ENCODE assay signal across 32 cellular contexts in genomic region chr9:106874657-106875056, GRCh38. TPM values are rescaled to one million over a fixed set of nuclear protein-coding genes. Genes with fewer than 3 reads are reported as not detected.
DNase-seq lines count a peak whose midpoint lies in the region; ATAC-seq, FAIRE-seq and TF ChIP-seq lines count a peak whose summit lies in the region.
"Had no signal": no experiment of that assay in that cellular context is flagged by ENCODE, and none has a peak within 500 bp of the region (broad histone marks: within the 10 kb centered on the region; RNA-seq: fewer than 3 reads in every experiment).

No MANE protein-coding gene starts in this region.

- WGBS in trophoblast cell (ENCODE audit: extremely low coverage, insufficient coverage, insufficient read length), result no CpG with 5 or more reads among the region's 1 CpG
- WGBS in smooth muscle cell (ENCODE audit: low lambda C conversion rate), result 28% methylated on average over 1 of the region's 1 CpG

- H3K4me3 Mint-ChIP-seq in GM23338, result no peak overlapping the region
- H3K4me3 Mint-ChIP-seq: CD14-positive monocyte; dendritic cell treated with granulocyte-macrophage colony-stimulating factor and Interleukin-4, amounts not matched to agents 40 ng/mL and 50 ng/mL, for 4 days; memory B cell; naive thymus-derived CD4-positive, alpha-beta T cell; stimulated activated memory B cell treated with anti-CD40 and anti-IgM and Interleukin-4, amounts not matched to agents 10 μg/mL and 1 μg/mL and 100 μg/mL, for 72 hours; T-helper 17 cell had no signal

- no peak overlapping the region for H2BK12ac ChIP-seq in trophoblast cell (ENCODE audit: low read length)

- H3K4ac ChIP-seq in trophoblast cell (ENCODE audit: low read depth, low read length), result peak overlapping the region; percentile 50

- H3K18ac ChIP-seq in trophoblast cell (ENCODE audit: low read length), result no peak overlapping the region

- H3K9ac ChIP-seq in endothelial cell of umbilical vein (replicated peaks; ENCODE audit: extremely low read depth, insufficient read depth, low read length) (no peak overlapping the region), trophoblast cell (ENCODE audit: low read length) (no peak overlapping the region), smooth muscle cell (ENCODE audit: low read depth) (no peak overlapping the region)

- H3K27me3 Mint-ChIP-seq in GM23338 (ENCODE audit: insufficient read depth, low read depth, poor library complexity), result peaks cover 8% of the 10 kb centered on the region
- H3K27me3 Mint-ChIP-seq: dendritic cell treated with granulocyte-macrophage colony-stimulating factor and Interleukin-4, amounts not matched to agents 40 ng/mL and 50 ng/mL, for 4 days; stimulated activated memory B cell treated with anti-CD40 and anti-IgM and Interleukin-4, amounts not matched to agents 10 μg/mL and 1 μg/mL and 100 μg/mL, for 72 hours; T-helper 17 cell had no signal

- POLR2A ChIA-PET in endothelial cell of umbilical vein (lab: Charles Lee), result no interaction called here

- H3K79me1 ChIP-seq in trophoblast cell (ENCODE audit: low read length), result no peaks in the 10 kb centered on the region

- H3K9me3 ChIP-seq in endothelial cell of umbilical vein (replicated peaks; ENCODE audit: control insufficient read depth, insufficient read depth, low read length) (no peaks in the 10 kb centered on the region), trophoblast cell (ENCODE audit: insufficient read depth, low read depth, low read length) (no peaks in the 10 kb centered on the region), smooth muscle cell (replicated peaks; ENCODE audit: low read depth) (no peaks in the 10 kb centered on the region)
- H3K9me3 ChIP-seq: heart right ventricle, Peyer's patch, thoracic aorta had no signal

- BruUV-seq in endothelial cell of umbilical vein (replicated peaks; lab: Mats Ljungman, UMichigan), result no TSS peak

- H3K9me1 ChIP-seq in endothelial cell of umbilical vein (replicated peaks; ENCODE audit: control insufficient read depth, extremely low read depth, insufficient read depth, low read length), result no peaks in the 10 kb centered on the region

- H4K12ac ChIP-seq in trophoblast cell (ENCODE audit: low read depth, low read length), result no peak overlapping the region

- no peak overlapping the region for H3K4me3 ChIP-seq in GM23338
- H3K4me3 ChIP-seq in endothelial cell of umbilical vein (replicated peaks in 1 of 3; ENCODE audit: insufficient read depth in 1 of 3, low read depth in 1 of 3, low read length in 3 of 3), result no peak overlapping the region
- no peak overlapping the region for H3K4me3 ChIP-seq in trophoblast cell (ENCODE audit: low read depth, low read length)
- H3K4me3 ChIP-seq in smooth muscle cell, result no peak overlapping the region
- H3K4me3 ChIP-seq: cardiac muscle cell, heart right ventricle, Peyer's patch, thoracic aorta had no signal

- peaks cover 8% of the 10 kb centered on the region; the same call in 2 of the 3 replicates for H3K36me3 Mint-ChIP-seq in GM23338 (ENCODE audit: low read depth)
- H3K36me3 Mint-ChIP-seq: CD14-positive monocyte; memory B cell; stimulated activated memory B cell treated with anti-CD40 and anti-IgM and Interleukin-4, amounts not matched to agents 10 μg/mL and 1 μg/mL and 100 μg/mL, for 72 hours had no signal

- DNase-seq in GM23338 (ENCODE audit: low spot score) (no peak), NCI-H69 (lab: John Stamatoyannopoulos, UW) (peak; percentile 30), endothelial cell of umbilical vein (ENCODE audit: low read depth, low spot score) (no peak), trophoblast cell (no peak), smooth muscle cell (lab: John Stamatoyannopoulos, UW; ENCODE audit: unreplicated experiment) (no peak), midbrain (lab: John Stamatoyannopoulos, UW) (no peak)
- DNase-seq: activated CD4-positive, alpha-beta T cell treated with anti-CD3 and anti-CD28 coated beads for 48 hours; activated naive CD4-positive, alpha-beta T cell; activated T-cell treated with anti-CD3 and anti-CD28 coated beads, Interleukin-2, amount 50 U/mL, for 48 hours; amniotic stem cell; Calu3; heart right ventricle; KBM-7; left cardiac atrium; naive thymus-derived CD4-positive, alpha-beta T cell; NCI-H1436 treated with DMSO at 0.1 percent for 48 hours; NCI-H2171; NCI-H526; Peyer's patch; retina; stimulated activated CD4-positive, alpha-beta T cell treated with anti-CD3 and anti-CD28 coated beads, Interleukin-4, amount 100 ng/mL, for 1 hour; T-helper 17 cell had no signal

- no peak overlapping the region for H4K8ac ChIP-seq in trophoblast cell (ENCODE audit: low read depth, low read length)

- H3K4me2 ChIP-seq in GM23338, result peak overlapping the region; percentile 49; the same call in 1 of the 2 replicates
- H3K4me2 ChIP-seq in endothelial cell of umbilical vein (ENCODE audit: insufficient read depth, low read length), result no peak overlapping the region
- no peak overlapping the region for H3K4me2 ChIP-seq in trophoblast cell (ENCODE audit: low read length)
- H3K4me2 ChIP-seq in smooth muscle cell, result no peak overlapping the region

- no peak overlapping the region for H3K23ac ChIP-seq in trophoblast cell (ENCODE audit: low read length)

- H2AK5ac ChIP-seq in trophoblast cell (ENCODE audit: low read length), result no peak overlapping the region

- intact Hi-C loops in endothelial cell of umbilical vein (cut with micrococcal nuclease), result no loop called here

- no peak for TF ChIP-seq CTCF in GM23338 (conservative IDR thresholded peaks at IDR 0.05; ENCODE audit: low read depth in 2 of 2)
- no peak for TF ChIP-seq CTCF in endothelial cell of umbilical vein (IDR thresholded peaks at IDR 0.05; ENCODE audit: extremely low read depth in 1 of 2, insufficient read depth in 1 of 2, low read depth in 1 of 2, low read length in 2 of 2)
- TF ChIP-seq CTCF in smooth muscle cell (IDR thresholded peaks at IDR 0.05; ENCODE audit: borderline replicate concordance, insufficient read depth, poor library complexity, severe bottlenecking), result no peak

- no peaks in the 10 kb centered on the region for H3K27me3 ChIP-seq in GM23338 (ENCODE audit: insufficient read depth)
- no peaks in the 10 kb centered on the region for H3K27me3 ChIP-seq in endothelial cell of umbilical vein (ENCODE audit: control insufficient read depth in 2 of 2, insufficient read depth in 2 of 2, low read length in 2 of 2)
- H3K27me3 ChIP-seq in trophoblast cell (ENCODE audit: insufficient read depth, low read length), result no peaks in the 10 kb centered on the region
- no peaks in the 10 kb centered on the region for H3K27me3 ChIP-seq in smooth muscle cell (ENCODE audit: low read depth)
- H3K27me3 ChIP-seq: cardiac muscle cell, heart right ventricle, Peyer's patch had no signal

- H3K27ac ChIP-seq in GM23338 (ENCODE audit: low read depth) (no peak overlapping the region), endothelial cell of umbilical vein (ENCODE audit: insufficient read depth, low read depth, low read length) (no peak overlapping the region), trophoblast cell (ENCODE audit: low read depth, low read length) (no peak overlapping the region), smooth muscle cell (ENCODE audit: low read depth) (no peak overlapping the region)
- H3K27ac ChIP-seq: cardiac muscle cell, Peyer's patch, thoracic aorta had no signal

- H3K36me3 ChIP-seq in GM23338 (ENCODE audit: insufficient read depth) (no peaks in the 10 kb centered on the region), endothelial cell of umbilical vein (ENCODE audit: control insufficient read depth in 2 of 2, extremely low read depth in 1 of 2, insufficient read depth in 2 of 2, low read length in 2 of 2) (no peaks in the 10 kb centered on the region), trophoblast cell (ENCODE audit: control insufficient read depth in 1 of 2, insufficient read depth in 2 of 2, low read length in 2 of 2) (peaks cover 0 to 3% of the 10 kb centered on the region in 2 experiments), smooth muscle cell (ENCODE audit: low read depth) (no peaks in the 10 kb centered on the region)
- H3K36me3 ChIP-seq: cardiac muscle cell, heart right ventricle, Peyer's patch, thoracic aorta had no signal

- peaks cover 14% of the 10 kb centered on the region; the same call in 1 of the 2 replicates for H4K20me1 ChIP-seq in GM23338 (replicated peaks; ENCODE audit: insufficient read depth)
- H4K20me1 ChIP-seq in endothelial cell of umbilical vein (replicated peaks; ENCODE audit: control insufficient read depth, extremely low read depth, insufficient read depth, low read length), result no peaks in the 10 kb centered on the region
- peaks cover 92% of the 10 kb centered on the region for H4K20me1 ChIP-seq in smooth muscle cell (ENCODE audit: low read depth)

- H3K4me1 ChIP-seq in GM23338 (ENCODE audit: insufficient read depth) (peaks cover 90% of the 10 kb centered on the region), endothelial cell of umbilical vein (ENCODE audit: control insufficient read depth, extremely low read depth, insufficient read depth, low read length) (peaks cover 9% of the 10 kb centered on the region), trophoblast cell (ENCODE audit: control insufficient read depth in 1 of 2, insufficient read depth in 2 of 2, low read length in 2 of 2) (peaks cover 8 to 20% of the 10 kb centered on the region in 2 experiments), smooth muscle cell (ENCODE audit: low read depth) (peaks cover 55% of the 10 kb centered on the region)

- no peak overlapping the region for H3K14ac ChIP-seq in trophoblast cell (ENCODE audit: low read length)

- no peak overlapping the region for H2AFZ ChIP-seq in GM23338
- H2AFZ ChIP-seq in endothelial cell of umbilical vein (ENCODE audit: low read depth, low read length), result no peak overlapping the region
- H2AFZ ChIP-seq in trophoblast cell (ENCODE audit: insufficient read depth, low read length, poor library complexity), result no peak overlapping the region
- no peak overlapping the region for H2AFZ ChIP-seq in smooth muscle cell (ENCODE audit: low read depth)

- H3K27ac Mint-ChIP-seq in GM23338, result peak overlapping the region; percentile 54; the same call in 1 of the 2 replicates
- H3K27ac Mint-ChIP-seq: CD14-positive monocyte; dendritic cell treated with granulocyte-macrophage colony-stimulating factor and Interleukin-4, amounts not matched to agents 40 ng/mL and 50 ng/mL, for 4 days; memory B cell; naive thymus-derived CD4-positive, alpha-beta T cell; stimulated activated memory B cell treated with anti-CD40 and anti-IgM and Interleukin-4, amounts not matched to agents 10 μg/mL and 1 μg/mL and 100 μg/mL, for 72 hours; T-helper 17 cell had no signal

- dilution Hi-C loops in endothelial cell of umbilical vein (cut with MboI; ENCODE audit: extremely low pct_ligation_motif_present, low sequenced_read_pairs), result no loop called here

- H3K4me1 Mint-ChIP-seq in GM23338, result peaks cover 97% of the 10 kb centered on the region
- H3K4me1 Mint-ChIP-seq: CD14-positive monocyte; memory B cell; naive thymus-derived CD4-positive, alpha-beta T cell; stimulated activated memory B cell treated with anti-CD40 and anti-IgM and Interleukin-4, amounts not matched to agents 10 μg/mL and 1 μg/mL and 100 μg/mL, for 72 hours; T-helper 17 cell had no signal

- H3F3A ChIP-seq in GM23338 (replicated peaks; ENCODE audit: low read depth) (no peaks in the 10 kb centered on the region), smooth muscle cell (ENCODE audit: low read depth) (peaks cover 16% of the 10 kb centered on the region)

- ATAC-seq in GM23338 (no peak), HG02588 (IDR thresholded peaks at IDR 0.05; ENCODE audit: unreplicated experiment) (no peak), GM18502 (IDR thresholded peaks at IDR 0.05; ENCODE audit: poor library complexity, unreplicated experiment) (no peak)
- ATAC-seq: heart right ventricle; left cardiac atrium; naive thymus-derived CD4-positive, alpha-beta T cell; stimulated activated memory B cell treated with anti-CD40 and anti-IgM and Interleukin-4, amounts not matched to agents 10 μg/mL and 1 μg/mL and 100 μg/mL, for 72 hours; T-helper 17 cell had no signal

- H3K9me2 ChIP-seq in GM23338 (ENCODE audit: insufficient read depth), result no peaks in the 10 kb centered on the region

- H2BK120ac ChIP-seq in trophoblast cell (ENCODE audit: insufficient read depth, low read length, poor library complexity), result no peak overlapping the region

- no peak overlapping the region for H2BK5ac ChIP-seq in trophoblast cell (ENCODE audit: low read depth, low read length, poor library complexity)

- no peak for TF ChIP-seq POLR2A in endothelial cell of umbilical vein (IDR thresholded peaks at IDR 0.05; ENCODE audit: low read depth, low read length)

- FAIRE-seq in endothelial cell of umbilical vein (lab: Jason Lieb, UNC), result peak; percentile 50
- FAIRE-seq: GM12892, GM19239 had no signal

- CTCF ChIA-PET in endothelial cell of umbilical vein (lab: Charles Lee), result no interaction called here

- H3K9me3 Mint-ChIP-seq in GM23338, result no peaks in the 10 kb centered on the region
- H3K9me3 Mint-ChIP-seq: dendritic cell treated with granulocyte-macrophage colony-stimulating factor and Interleukin-4, amounts not matched to agents 40 ng/mL and 50 ng/mL, for 4 days; memory B cell; stimulated activated memory B cell treated with anti-CD40 and anti-IgM and Interleukin-4, amounts not matched to agents 10 μg/mL and 1 μg/mL and 100 μg/mL, for 72 hours had no signal

- H4K91ac ChIP-seq in trophoblast cell (ENCODE audit: low read depth, low read length), result no peak overlapping the region

- H3K79me2 ChIP-seq in GM23338 (replicated peaks; ENCODE audit: insufficient read depth) (peaks cover 98% of the 10 kb centered on the region), endothelial cell of umbilical vein (ENCODE audit: control insufficient read depth, insufficient read depth, low read length) (peaks cover 2% of the 10 kb centered on the region), trophoblast cell (ENCODE audit: control insufficient read depth, insufficient read depth, low read length, poor library complexity) (peaks cover 7% of the 10 kb centered on the region), smooth muscle cell (ENCODE audit: low read depth) (peaks cover 91% of the 10 kb centered on the region)

RNA-seq across cellular contexts. Expression of gene ZNF462, which starts 11.7 kb away (rescaled TPM):
- 87.8 and 101 TPM in 2 replicates for total RNA-seq in GM23338 (2014; rRNA removed; shearing (Covaris generic))
- polyA plus RNA-seq in GM23338 (2016; fragmentation: Nextera tagmentation; extraction: Ambion mirVana), result 31.1 and 40.0 TPM in 2 replicates
- total RNA-seq in endothelial cell of umbilical vein, result 24.7 and 27.0 TPM in 2 replicates
- polyA plus RNA-seq in endothelial cell of umbilical vein, result 6.2 and 6.3 TPM in 2 replicates
- 7.3 and 8.1 TPM in 2 replicates for polyA plus RNA-seq in endothelial cell of umbilical vein (2011; cell fraction: cytosol; rRNA removed)
- polyA plus RNA-seq in endothelial cell of umbilical vein (2011; cell fraction: nucleus; rRNA removed), result 21.7 and 25.0 TPM in 2 replicates
- polyA plus RNA-seq in endothelial cell of umbilical vein (2012), result 5.5 and 6.6 TPM in 2 replicates
- 38.8 and 52.1 TPM in 2 replicates for polyA minus RNA-seq in endothelial cell of umbilical vein
- 2.4 TPM for polyA minus RNA-seq in endothelial cell of umbilical vein (2011; cell fraction: cytosol; rRNA and poly(A)+ RNA removed)
- polyA minus RNA-seq in endothelial cell of umbilical vein (2011; cell fraction: nucleus; rRNA and poly(A)+ RNA removed), result 55.4 and 63.8 TPM in 2 replicates
- polyA plus RNA-seq in trophoblast cell (2013), result 20.2 and 22.5 TPM in 2 replicates
- 29.9 and 32.2 TPM in 2 replicates for total RNA-seq in smooth muscle cell
- polyA plus RNA-seq in smooth muscle cell, result 9.1 and 9.3 TPM in 2 replicates
- polyA plus RNA-seq: CD14-positive monocyte had no signal
